In the genomic region with DNA sequence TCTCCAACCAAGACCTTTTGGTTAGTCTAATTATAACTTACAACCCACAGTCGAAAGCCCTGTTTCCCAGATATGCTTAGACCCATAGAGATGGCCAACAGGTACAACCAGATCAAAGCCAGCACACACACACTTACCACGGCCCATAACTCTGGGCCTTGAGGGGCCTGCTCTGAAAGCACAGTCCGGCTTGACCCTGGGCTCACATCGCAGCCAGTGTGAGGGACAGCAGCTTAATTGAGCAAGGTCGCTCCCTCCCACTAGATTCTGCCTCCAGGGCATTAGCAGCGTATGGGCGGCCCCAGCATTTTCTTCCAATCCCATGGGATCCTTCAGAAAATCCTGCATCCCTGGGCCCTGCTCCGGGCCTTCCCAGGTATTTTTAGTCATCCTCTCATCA, we compare ENCODE assay signal across 15 cellular contexts.
"Had no signal": no experiment of that assay in that cellular context is flagged by ENCODE, and none has a peak within 500 bp of the region (broad histone marks: within the 10 kb centered on the region; RNA-seq: fewer than 3 reads in every experiment).

No MANE protein-coding gene starts in this region.

- FAIRE-seq: endometrium, islet of Langerhans had no signal

- H3K9me3 ChIP-seq: gastroesophageal sphincter, ovary, tibial nerve had no signal

- DNase-seq: activated CD4-positive, alpha-beta memory T cell treated with anti-CD3 and anti-CD28 coated beads, Interleukin-2, amount 10 ng/mL, durations not matched to agents 7 days and 5 days; activated CD4-positive, alpha-beta T cell treated with anti-CD3 and anti-CD28 coated beads for 4 hours; activated T-cell treated with anti-CD3 and anti-CD28 coated beads, Interleukin-2, amount 50 U/mL, for 24 hours; amniotic stem cell; brain microvascular endothelial cell; cerebellar nuclear complex; left ventricle myocardium superior; mesendoderm; ovary; SIG-M5 had no signal

- H3K36me3 ChIP-seq: brain microvascular endothelial cell, ovary, tibial nerve had no signal

- H3K4me3 ChIP-seq: gastroesophageal sphincter, ovary, tibial nerve had no signal

- H3K27ac ChIP-seq: brain microvascular endothelial cell, gastroesophageal sphincter, ovary, tibial nerve had no signal

- ATAC-seq: gastroesophageal sphincter; left ventricle myocardium superior; stimulated activated effector memory CD8-positive, alpha-beta T cell treated with anti-CD3 and anti-CD28 coated beads, Interleukin-12 subunit alpha, Interleukin-12 subunit beta, amount 100 ng/mL, for 72 hours had no signal
